In genomic region chr1:150997949-150998348, GRCh38 we compare ENCODE assay signal across 2 cellular contexts.
TF ChIP-seq lines count a peak whose summit lies in the region.

No MANE protein-coding gene starts in this region.

TF ChIP-seq in K562, 482 proteins besides CTCF, POLR2A, EP300 and RAD21:
- TF ChIP-seq, protein P1, sequence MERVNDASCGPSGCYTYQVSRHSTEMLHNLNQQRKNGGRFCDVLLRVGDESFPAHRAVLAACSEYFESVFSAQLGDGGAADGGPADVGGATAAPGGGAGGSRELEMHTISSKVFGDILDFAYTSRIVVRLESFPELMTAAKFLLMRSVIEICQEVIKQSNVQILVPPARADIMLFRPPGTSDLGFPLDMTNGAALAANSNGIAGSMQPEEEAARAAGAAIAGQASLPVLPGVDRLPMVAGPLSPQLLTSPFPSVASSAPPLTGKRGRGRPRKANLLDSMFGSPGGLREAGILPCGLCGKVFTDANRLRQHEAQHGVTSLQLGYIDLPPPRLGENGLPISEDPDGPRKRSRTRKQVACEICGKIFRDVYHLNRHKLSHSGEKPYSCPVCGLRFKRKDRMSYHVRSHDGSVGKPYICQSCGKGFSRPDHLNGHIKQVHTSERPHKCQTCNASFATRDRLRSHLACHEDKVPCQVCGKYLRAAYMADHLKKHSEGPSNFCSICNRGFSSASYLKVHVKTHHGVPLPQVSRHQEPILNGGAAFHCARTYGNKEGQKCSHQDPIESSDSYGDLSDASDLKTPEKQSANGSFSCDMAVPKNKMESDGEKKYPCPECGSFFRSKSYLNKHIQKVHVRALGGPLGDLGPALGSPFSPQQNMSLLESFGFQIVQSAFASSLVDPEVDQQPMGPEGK (CRISPR knock-in tag; IDR thresholded peaks at IDR 0.05; ENCODE audit: borderline replicate concordance) = no peak
- 0 out of 2 replicates have a peak, but pooled peaks have one; percentile 10 for TF ChIP-seq ARID4B (CRISPR knock-in tag; IDR thresholded peaks at IDR 0.05)

TF ChIP-seq in GM23338, 12 proteins besides CTCF, POLR2A, EP300 and RAD21:
- no peak for TF ChIP-seq NANOG (IDR thresholded peaks at IDR 0.05; ENCODE audit: borderline replicate concordance)
- TF ChIP-seq ZNF331 (CRISPR knock-in tag; IDR thresholded peaks at IDR 0.05; ENCODE audit: low read depth) = no peak
- TF ChIP-seq, protein P2, sequence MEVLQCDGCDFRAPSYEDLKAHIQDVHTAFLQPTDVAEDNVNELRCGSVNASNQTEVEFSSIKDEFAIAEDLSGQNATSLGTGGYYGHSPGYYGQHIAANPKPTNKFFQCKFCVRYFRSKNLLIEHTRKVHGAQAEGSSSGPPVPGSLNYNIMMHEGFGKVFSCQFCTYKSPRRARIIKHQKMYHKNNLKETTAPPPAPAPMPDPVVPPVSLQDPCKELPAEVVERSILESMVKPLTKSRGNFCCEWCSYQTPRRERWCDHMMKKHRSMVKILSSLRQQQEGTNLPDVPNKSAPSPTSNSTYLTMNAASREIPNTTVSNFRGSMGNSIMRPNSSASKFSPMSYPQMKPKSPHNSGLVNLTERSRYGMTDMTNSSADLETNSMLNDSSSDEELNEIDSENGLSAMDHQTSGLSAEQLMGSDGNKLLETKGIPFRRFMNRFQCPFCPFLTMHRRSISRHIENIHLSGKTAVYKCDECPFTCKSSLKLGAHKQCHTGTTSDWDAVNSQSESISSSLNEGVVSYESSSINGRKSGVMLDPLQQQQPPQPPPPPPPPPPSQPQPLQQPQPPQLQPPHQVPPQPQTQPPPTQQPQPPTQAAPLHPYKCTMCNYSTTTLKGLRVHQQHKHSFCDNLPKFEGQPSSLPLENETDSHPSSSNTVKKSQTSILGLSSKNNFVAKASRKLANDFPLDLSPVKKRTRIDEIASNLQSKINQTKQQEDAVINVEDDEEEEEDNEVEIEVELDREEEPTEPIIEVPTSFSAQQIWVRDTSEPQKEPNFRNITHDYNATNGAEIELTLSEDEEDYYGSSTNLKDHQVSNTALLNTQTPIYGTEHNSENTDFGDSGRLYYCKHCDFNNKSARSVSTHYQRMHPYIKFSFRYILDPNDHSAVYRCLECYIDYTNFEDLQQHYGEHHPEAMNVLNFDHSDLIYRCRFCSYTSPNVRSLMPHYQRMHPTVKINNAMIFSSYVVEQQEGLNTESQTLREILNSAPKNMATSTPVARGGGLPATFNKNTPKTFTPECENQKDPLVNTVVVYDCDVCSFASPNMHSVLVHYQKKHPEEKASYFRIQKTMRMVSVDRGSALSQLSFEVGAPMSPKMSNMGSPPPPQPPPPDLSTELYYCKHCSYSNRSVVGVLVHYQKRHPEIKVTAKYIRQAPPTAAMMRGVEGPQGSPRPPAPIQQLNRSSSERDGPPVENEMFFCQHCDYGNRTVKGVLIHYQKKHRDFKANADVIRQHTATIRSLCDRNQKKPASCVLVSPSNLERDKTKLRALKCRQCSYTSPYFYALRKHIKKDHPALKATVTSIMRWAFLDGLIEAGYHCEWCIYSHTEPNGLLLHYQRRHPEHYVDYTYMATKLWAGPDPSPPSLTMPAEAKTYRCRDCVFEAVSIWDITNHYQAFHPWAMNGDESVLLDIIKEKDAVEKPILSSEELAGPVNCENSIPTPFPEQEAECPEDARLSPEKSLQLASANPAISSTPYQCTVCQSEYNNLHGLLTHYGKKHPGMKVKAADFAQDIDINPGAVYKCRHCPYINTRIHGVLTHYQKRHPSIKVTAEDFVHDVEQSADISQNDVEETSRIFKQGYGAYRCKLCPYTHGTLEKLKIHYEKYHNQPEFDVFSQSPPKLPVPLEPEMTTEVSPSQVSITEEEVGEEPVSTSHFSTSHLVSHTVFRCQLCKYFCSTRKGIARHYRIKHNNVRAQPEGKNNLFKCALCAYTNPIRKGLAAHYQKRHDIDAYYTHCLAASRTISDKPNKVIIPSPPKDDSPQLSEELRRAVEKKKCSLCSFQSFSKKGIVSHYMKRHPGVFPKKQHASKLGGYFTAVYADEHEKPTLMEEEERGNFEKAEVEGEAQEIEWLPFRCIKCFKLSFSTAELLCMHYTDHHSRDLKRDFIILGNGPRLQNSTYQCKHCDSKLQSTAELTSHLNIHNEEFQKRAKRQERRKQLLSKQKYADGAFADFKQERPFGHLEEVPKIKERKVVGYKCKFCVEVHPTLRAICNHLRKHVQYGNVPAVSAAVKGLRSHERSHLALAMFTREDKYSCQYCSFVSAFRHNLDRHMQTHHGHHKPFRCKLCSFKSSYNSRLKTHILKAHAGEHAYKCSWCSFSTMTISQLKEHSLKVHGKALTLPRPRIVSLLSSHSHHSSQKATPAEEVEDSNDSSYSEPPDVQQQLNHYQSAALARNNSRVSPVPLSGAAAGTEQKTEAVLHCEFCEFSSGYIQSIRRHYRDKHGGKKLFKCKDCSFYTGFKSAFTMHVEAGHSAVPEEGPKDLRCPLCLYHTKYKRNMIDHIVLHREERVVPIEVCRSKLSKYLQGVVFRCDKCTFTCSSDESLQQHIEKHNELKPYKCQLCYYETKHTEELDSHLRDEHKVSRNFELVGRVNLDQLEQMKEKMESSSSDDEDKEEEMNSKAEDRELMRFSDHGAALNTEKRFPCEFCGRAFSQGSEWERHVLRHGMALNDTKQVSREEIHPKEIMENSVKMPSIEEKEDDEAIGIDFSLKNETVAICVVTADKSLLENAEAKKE (CRISPR knock-in tag; IDR thresholded peaks at IDR 0.05) = no peak
- no peak for TF ChIP-seq REST (IDR thresholded peaks at IDR 0.05; ENCODE audit: unreplicated experiment)
- no peak for TF ChIP-seq CREB1 (CRISPR knock-in tag; IDR thresholded peaks at IDR 0.05; ENCODE audit: low read depth)
- TF ChIP-seq ZNF114 (CRISPR knock-in tag; IDR thresholded peaks at IDR 0.05) = no peak
- TF ChIP-seq ETS1 (IDR thresholded peaks at IDR 0.05) = no peak
- no peak for TF ChIP-seq EZH2phosphoT487 (IDR thresholded peaks at IDR 0.05; ENCODE audit: unreplicated experiment)
- no peak for TF ChIP-seq STAT1 (IDR thresholded peaks at IDR 0.05; ENCODE audit: unreplicated experiment)
